In the genomic region with DNA sequence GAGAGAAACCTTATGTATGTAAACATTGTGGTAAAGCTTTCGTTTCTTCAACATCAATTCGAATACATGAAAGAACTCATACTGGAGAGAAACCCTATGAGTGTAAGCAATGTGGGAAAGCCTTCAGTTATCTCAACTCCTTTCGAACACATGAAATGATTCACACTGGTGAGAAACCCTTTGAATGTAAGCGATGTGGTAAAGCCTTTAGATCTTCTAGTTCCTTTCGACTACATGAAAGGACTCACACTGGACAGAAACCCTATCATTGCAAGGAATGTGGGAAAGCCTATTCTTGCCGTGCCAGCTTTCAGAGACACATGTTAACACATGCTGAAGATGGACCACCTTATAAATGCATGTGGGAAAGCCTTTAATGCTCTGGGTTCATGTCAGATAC, we compare ENCODE assay signal across 3 cellular contexts.
TF ChIP-seq lines count a peak whose summit lies in the region.

No MANE protein-coding gene starts in this region.

TF ChIP-seq in liver, 16 proteins besides CTCF, POLR2A, EP300 and RAD21:
- TF ChIP-seq HNF4A (conservative IDR thresholded peaks at IDR 0.05) (no peak), JUND (IDR thresholded peaks at IDR 0.05) (no peak)
- TF ChIP-seq, protein P1, sequence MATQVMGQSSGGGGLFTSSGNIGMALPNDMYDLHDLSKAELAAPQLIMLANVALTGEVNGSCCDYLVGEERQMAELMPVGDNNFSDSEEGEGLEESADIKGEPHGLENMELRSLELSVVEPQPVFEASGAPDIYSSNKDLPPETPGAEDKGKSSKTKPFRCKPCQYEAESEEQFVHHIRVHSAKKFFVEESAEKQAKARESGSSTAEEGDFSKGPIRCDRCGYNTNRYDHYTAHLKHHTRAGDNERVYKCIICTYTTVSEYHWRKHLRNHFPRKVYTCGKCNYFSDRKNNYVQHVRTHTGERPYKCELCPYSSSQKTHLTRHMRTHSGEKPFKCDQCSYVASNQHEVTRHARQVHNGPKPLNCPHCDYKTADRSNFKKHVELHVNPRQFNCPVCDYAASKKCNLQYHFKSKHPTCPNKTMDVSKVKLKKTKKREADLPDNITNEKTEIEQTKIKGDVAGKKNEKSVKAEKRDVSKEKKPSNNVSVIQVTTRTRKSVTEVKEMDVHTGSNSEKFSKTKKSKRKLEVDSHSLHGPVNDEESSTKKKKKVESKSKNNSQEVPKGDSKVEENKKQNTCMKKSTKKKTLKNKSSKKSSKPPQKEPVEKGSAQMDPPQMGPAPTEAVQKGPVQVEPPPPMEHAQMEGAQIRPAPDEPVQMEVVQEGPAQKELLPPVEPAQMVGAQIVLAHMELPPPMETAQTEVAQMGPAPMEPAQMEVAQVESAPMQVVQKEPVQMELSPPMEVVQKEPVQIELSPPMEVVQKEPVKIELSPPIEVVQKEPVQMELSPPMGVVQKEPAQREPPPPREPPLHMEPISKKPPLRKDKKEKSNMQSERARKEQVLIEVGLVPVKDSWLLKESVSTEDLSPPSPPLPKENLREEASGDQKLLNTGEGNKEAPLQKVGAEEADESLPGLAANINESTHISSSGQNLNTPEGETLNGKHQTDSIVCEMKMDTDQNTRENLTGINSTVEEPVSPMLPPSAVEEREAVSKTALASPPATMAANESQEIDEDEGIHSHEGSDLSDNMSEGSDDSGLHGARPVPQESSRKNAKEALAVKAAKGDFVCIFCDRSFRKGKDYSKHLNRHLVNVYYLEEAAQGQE (IDR thresholded peaks at IDR 0.05), result no peak

TF ChIP-seq in HepG2, 621 proteins besides CTCF, POLR2A, EP300 and RAD21 (continues in another document):
- TF ChIP-seq ELF1 (CRISPR knock-in tag; IDR thresholded peaks at IDR 0.05), result no peak
- no peak for TF ChIP-seq ZNF605 (CRISPR knock-in tag; IDR thresholded peaks at IDR 0.05)
- TF ChIP-seq, protein P2, sequence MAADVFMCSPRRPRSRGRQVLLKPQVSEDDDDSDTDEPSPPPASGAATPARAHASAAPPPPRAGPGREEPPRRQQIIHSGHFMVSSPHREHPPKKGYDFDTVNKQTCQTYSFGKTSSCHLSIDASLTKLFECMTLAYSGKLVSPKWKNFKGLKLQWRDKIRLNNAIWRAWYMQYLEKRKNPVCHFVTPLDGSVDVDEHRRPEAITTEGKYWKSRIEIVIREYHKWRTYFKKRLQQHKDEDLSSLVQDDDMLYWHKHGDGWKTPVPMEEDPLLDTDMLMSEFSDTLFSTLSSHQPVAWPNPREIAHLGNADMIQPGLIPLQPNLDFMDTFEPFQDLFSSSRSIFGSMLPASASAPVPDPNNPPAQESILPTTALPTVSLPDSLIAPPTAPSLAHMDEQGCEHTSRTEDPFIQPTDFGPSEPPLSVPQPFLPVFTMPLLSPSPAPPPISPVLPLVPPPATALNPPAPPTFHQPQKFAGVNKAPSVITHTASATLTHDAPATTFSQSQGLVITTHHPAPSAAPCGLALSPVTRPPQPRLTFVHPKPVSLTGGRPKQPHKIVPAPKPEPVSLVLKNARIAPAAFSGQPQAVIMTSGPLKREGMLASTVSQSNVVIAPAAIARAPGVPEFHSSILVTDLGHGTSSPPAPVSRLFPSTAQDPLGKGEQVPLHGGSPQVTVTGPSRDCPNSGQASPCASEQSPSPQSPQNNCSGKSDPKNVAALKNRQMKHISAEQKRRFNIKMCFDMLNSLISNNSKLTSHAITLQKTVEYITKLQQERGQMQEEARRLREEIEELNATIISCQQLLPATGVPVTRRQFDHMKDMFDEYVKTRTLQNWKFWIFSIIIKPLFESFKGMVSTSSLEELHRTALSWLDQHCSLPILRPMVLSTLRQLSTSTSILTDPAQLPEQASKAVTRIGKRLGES (CRISPR knock-in tag; IDR thresholded peaks at IDR 0.05; ENCODE audit: borderline replicate concordance), result no peak
- TF ChIP-seq NFIB (CRISPR knock-in tag; IDR thresholded peaks at IDR 0.05; ENCODE audit: borderline replicate concordance), result no peak
- TF ChIP-seq, protein P3, sequence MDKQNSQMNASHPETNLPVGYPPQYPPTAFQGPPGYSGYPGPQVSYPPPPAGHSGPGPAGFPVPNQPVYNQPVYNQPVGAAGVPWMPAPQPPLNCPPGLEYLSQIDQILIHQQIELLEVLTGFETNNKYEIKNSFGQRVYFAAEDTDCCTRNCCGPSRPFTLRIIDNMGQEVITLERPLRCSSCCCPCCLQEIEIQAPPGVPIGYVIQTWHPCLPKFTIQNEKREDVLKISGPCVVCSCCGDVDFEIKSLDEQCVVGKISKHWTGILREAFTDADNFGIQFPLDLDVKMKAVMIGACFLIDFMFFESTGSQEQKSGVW (CRISPR knock-in tag; IDR thresholded peaks at IDR 0.05; ENCODE audit: borderline replicate concordance), result no peak
- TF ChIP-seq PAX8 (CRISPR knock-in tag; IDR thresholded peaks at IDR 0.05; ENCODE audit: borderline replicate concordance), result no peak
- TF ChIP-seq, protein P4, sequence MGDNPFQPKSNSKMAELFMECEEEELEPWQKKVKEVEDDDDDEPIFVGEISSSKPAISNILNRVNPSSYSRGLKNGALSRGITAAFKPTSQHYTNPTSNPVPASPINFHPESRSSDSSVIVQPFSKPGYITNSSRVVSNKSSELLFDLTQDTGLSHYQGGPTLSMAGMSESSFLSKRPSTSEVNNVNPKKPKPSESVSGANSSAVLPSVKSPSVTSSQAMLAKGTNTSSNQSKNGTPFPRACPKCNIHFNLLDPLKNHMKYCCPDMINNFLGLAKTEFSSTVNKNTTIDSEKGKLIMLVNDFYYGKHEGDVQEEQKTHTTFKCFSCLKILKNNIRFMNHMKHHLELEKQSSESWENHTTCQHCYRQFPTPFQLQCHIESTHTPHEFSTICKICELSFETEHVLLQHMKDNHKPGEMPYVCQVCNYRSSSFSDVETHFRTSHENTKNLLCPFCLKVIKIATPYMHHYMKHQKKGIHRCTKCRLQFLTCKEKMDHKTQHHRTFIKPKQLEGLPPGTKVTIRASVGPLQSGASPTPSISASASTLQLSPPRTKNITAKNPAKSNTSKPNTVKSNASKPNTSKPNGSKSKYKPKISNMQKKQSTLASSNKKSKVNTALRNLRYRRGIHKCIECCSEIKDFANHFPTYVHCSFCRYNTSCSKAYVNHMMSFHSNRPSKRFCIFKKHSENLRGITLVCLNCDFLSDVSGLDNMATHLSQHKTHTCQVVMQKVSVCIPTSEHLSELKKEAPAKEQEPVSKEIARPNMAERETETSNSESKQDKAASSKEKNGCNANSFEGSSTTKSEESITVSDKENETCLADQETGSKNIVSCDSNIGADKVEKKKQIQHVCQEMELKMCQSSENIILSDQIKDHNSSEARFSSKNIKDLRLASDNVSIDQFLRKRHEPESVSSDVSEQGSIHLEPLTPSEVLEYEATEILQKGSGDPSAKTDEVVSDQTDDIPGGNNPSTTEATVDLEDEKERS (CRISPR knock-in tag; IDR thresholded peaks at IDR 0.05), result no peak
- no peak for TF ChIP-seq HOXA3 (CRISPR knock-in tag; IDR thresholded peaks at IDR 0.05)
- TF ChIP-seq, protein P5, sequence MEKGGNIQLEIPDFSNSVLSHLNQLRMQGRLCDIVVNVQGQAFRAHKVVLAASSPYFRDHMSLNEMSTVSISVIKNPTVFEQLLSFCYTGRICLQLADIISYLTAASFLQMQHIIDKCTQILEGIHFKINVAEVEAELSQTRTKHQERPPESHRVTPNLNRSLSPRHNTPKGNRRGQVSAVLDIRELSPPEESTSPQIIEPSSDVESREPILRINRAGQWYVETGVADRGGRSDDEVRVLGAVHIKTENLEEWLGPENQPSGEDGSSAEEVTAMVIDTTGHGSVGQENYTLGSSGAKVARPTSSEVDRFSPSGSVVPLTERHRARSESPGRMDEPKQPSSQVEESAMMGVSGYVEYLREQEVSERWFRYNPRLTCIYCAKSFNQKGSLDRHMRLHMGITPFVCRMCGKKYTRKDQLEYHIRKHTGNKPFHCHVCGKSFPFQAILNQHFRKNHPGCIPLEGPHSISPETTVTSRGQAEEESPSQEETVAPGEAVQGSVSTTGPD (CRISPR knock-in tag; IDR thresholded peaks at IDR 0.05), result no peak
- TF ChIP-seq NFRKB (IDR thresholded peaks at IDR 0.05), result no peak
- no peak for TF ChIP-seq ZNF672 (CRISPR knock-in tag; IDR thresholded peaks at IDR 0.05)

TF ChIP-seq in GM12878, 131 proteins besides CTCF, POLR2A, EP300 and RAD21:
- TF ChIP-seq ZNF217 (IDR thresholded peaks at IDR 0.05) (no peak), ZNF274 (IDR thresholded peaks at IDR 0.05; ENCODE audit: insufficient read depth, insufficient read length) (peak; percentile 61), JUND (IDR thresholded peaks at IDR 0.05; ENCODE audit: low read depth, low read length) (no peak), KLF5 (IDR thresholded peaks at IDR 0.05; ENCODE audit: partially characterized antibody) (peak; percentile 94), CBX5 (IDR thresholded peaks at IDR 0.05; ENCODE audit: low read depth) (peak; percentile 94), SIX5 (IDR thresholded peaks at IDR 0.05; ENCODE audit: low read depth, low read length, severe bottlenecking) (no peak)
